ENCODE assay signal across 29 cellular contexts in the genomic region with DNA sequence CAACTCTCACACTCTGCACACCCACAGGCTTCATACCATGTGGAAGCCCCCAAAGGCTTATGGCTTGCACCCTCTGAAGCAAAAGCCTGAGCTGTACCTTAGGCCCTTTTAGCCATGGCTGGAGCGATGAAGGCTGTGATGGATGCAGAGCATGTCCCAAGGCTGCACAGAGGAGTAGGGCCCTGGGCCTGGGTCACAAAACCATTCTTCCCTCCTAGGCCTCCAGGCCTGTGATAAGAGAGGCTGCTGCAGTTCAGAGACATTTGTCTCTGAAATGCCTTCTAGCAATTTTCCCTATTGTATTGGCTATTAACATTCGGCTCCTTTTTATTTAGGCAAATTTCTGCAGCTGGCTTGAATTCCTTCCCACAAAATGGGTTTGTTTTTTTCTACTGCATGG.
"Had no signal": no experiment of that assay in that cellular context is flagged by ENCODE, and none has a peak within 500 bp of the region (broad histone marks: within the 10 kb centered on the region; RNA-seq: fewer than 3 reads in every experiment).

No MANE protein-coding gene starts in this region.

- H3K4me1 ChIP-seq: colonic mucosa, esophagus muscularis mucosa, esophagus squamous epithelium, foreskin keratinocyte, gastrocnemius medialis, gastroesophageal sphincter, heart left ventricle, heart right ventricle had no signal

- DNase-seq: colonic mucosa; cortex of kidney; dermis blood vessel endothelial cell; dorsolateral prefrontal cortex; effector CD4-positive, alpha-beta T cell; effector CD8-positive, alpha-beta T cell; effector memory CD4-positive, alpha-beta T cell; effector memory CD8-positive, alpha-beta T cell; endodermal cell; erythroblast; esophagus squamous epithelium; foreskin fibroblast; foreskin keratinocyte; foreskin melanocyte; gastrocnemius medialis; glutamatergic neuron; head of caudate nucleus; heart left ventricle; heart right ventricle had no signal

- H3K36me3 ChIP-seq: colonic mucosa, esophagus muscularis mucosa, esophagus squamous epithelium, gastrocnemius medialis, gastroesophageal sphincter, heart left ventricle, heart right ventricle had no signal

- H3K4me1 Mint-ChIP-seq: endodermal cell had no signal

- H3K27me3 ChIP-seq: colonic mucosa, dorsolateral prefrontal cortex, esophagus muscularis mucosa, esophagus squamous epithelium, foreskin keratinocyte, gastrocnemius medialis, gastroesophageal sphincter, heart left ventricle, heart right ventricle had no signal

- ATAC-seq: effector memory CD8-positive, alpha-beta T cell; esophagus mucosa; foreskin keratinocyte; gastrocnemius medialis; gastroesophageal sphincter; heart left ventricle; heart right ventricle had no signal

- H3K4me3 ChIP-seq: colonic mucosa, coronary artery, dorsolateral prefrontal cortex, esophagus muscularis mucosa, esophagus squamous epithelium, gastrocnemius medialis, gastroesophageal sphincter, heart left ventricle, heart right ventricle had no signal

- FAIRE-seq: colon, endometrium, endothelial cell of umbilical vein, frontal cortex had no signal

- H3K27ac Mint-ChIP-seq: dendritic cell treated with granulocyte-macrophage colony-stimulating factor and Interleukin-4, amounts not matched to agents 40 ng/mL and 50 ng/mL, for 4 days; effector memory CD8-positive, alpha-beta T cell; endodermal cell had no signal

- H3K27ac ChIP-seq: colonic mucosa, coronary artery, dorsolateral prefrontal cortex, epithelial cell of prostate, esophagus muscularis mucosa, esophagus squamous epithelium, foreskin keratinocyte, gastrocnemius medialis, gastroesophageal sphincter, heart left ventricle, heart right ventricle had no signal

- H3K4me3 Mint-ChIP-seq: dendritic cell treated with granulocyte-macrophage colony-stimulating factor and Interleukin-4, amounts not matched to agents 40 ng/mL and 50 ng/mL, for 4 days; effector memory CD8-positive, alpha-beta T cell; endodermal cell had no signal

- H3K9me3 ChIP-seq: colonic mucosa, esophagus muscularis mucosa, gastrocnemius medialis, gastroesophageal sphincter, heart left ventricle had no signal
